ENCODE assay signal across 8 cellular contexts in genomic region chr10:89643812-89644690, GRCh38. TPM values are rescaled to one million over a fixed set of nuclear protein-coding genes. Genes with fewer than 3 reads are reported as not detected.
DNase-seq lines count a peak whose midpoint lies in the region; ATAC-seq and TF ChIP-seq lines count a peak whose summit lies in the region.

No MANE protein-coding gene starts in this region.

- peaks cover 39% of the 10 kb centered on the region for H3K4me1 Mint-ChIP-seq in neural progenitor cell

- peak overlapping the region; percentile 85 for H3K4me2 ChIP-seq in neural progenitor cell

- H3K27ac ChIP-seq in foreskin keratinocyte (peak overlapping the region; percentile 2), neural progenitor cell (peak overlapping the region; percentile 92), subcutaneous abdominal adipose tissue (ENCODE audit: low read depth, low read length) (peak overlapping the region; percentile 34)

- no peaks in the 10 kb centered on the region for H3K9me3 ChIP-seq in neural progenitor cell (ENCODE audit: low read depth)
- H3K9me3 ChIP-seq in subcutaneous abdominal adipose tissue (ENCODE audit: control insufficient read depth in 5 of 5, low read length in 5 of 5) = no peaks in the 10 kb centered on the region

- H3K4me3 Mint-ChIP-seq in neural progenitor cell = no peak overlapping the region

- peak overlapping the region; percentile 80 for H3K9ac ChIP-seq in neural progenitor cell
- peak overlapping the region; percentile 31 to 85 (median 63) for H3K9ac ChIP-seq in subcutaneous abdominal adipose tissue (ENCODE audit: low read length in 5 of 5)

- H3K36me3 Mint-ChIP-seq in neural progenitor cell = peaks cover 3% of the 10 kb centered on the region

- no peak overlapping the region for H3K27ac Mint-ChIP-seq in neural progenitor cell

- no peaks in the 10 kb centered on the region for H3K27me3 ChIP-seq in foreskin keratinocyte
- H3K27me3 ChIP-seq in neural progenitor cell = no peaks in the 10 kb centered on the region
- H3K27me3 ChIP-seq in subcutaneous abdominal adipose tissue (ENCODE audit: control insufficient read depth in 5 of 5, insufficient read depth in 4 of 5, low read length in 5 of 5) = no peaks in the 10 kb centered on the region

- H3K27me3 Mint-ChIP-seq in neural progenitor cell (ENCODE audit: insufficient read depth, low read depth) = peaks cover 2% of the 10 kb centered on the region

- H2AFZ ChIP-seq in neural progenitor cell (replicated peaks) = peak overlapping the region; percentile 56

- H4K20me1 ChIP-seq in neural progenitor cell (ENCODE audit: low read depth) = peaks cover 8% of the 10 kb centered on the region

- TF ChIP-seq CTCF in foreskin keratinocyte (conservative IDR thresholded peaks at IDR 0.05) = peak; percentile 3
- TF ChIP-seq CTCF in neural progenitor cell (IDR thresholded peaks at IDR 0.05) = peak; percentile 19

- ATAC-seq in foreskin keratinocyte = peak; percentile 91

- H3K9me3 Mint-ChIP-seq in neural progenitor cell = no peaks in the 10 kb centered on the region

- H3F3A ChIP-seq in neural progenitor cell (ENCODE audit: low read depth) = peaks cover 15% of the 10 kb centered on the region

- H3K4me3 ChIP-seq in neural progenitor cell (peak overlapping the region; percentile 71), subcutaneous abdominal adipose tissue (ENCODE audit: low read depth in 1 of 5, low read length in 5 of 5) (peak overlapping the region; percentile 72 to 91 (median 85))

- H3K79me2 ChIP-seq in neural progenitor cell (ENCODE audit: low read depth) = peaks cover 53% of the 10 kb centered on the region

- DNase-seq in ELF-1 (ENCODE audit: low read depth, low spot score) = peak; percentile 95
- peak; percentile 37 for DNase-seq in GOT3 (lab: John Stamatoyannopoulos, UW)
- peak; percentile 96 for DNase-seq in LHCN-M2 (ENCODE audit: low read depth)
- peak; percentile 87 for DNase-seq in RPMI8226
- DNase-seq in activated effector memory CD4-positive, alpha-beta T cell treated with anti-CD3 and anti-CD28 coated beads, Interleukin-2, amount 50 U/mL, for 16 hours = peak; percentile 85
- peak; percentile 95 to 98 for DNase-seq in foreskin keratinocyte
- DNase-seq in neural progenitor cell (ENCODE audit: low spot score) = peak; percentile 95

- no peaks in the 10 kb centered on the region for H3K4me1 ChIP-seq in foreskin keratinocyte
- peaks cover 29% of the 10 kb centered on the region for H3K4me1 ChIP-seq in neural progenitor cell
- H3K4me1 ChIP-seq in subcutaneous abdominal adipose tissue (ENCODE audit: control insufficient read depth in 5 of 5, insufficient read depth in 5 of 5, low read length in 5 of 5) = peaks cover 0 to 27% (median 19%) of the 10 kb centered on the region in 5 donors

- H3K36me3 ChIP-seq in neural progenitor cell (no peaks in the 10 kb centered on the region), subcutaneous abdominal adipose tissue (ENCODE audit: control insufficient read depth in 5 of 5, insufficient read depth in 5 of 5, low read length in 5 of 5) (no peaks in the 10 kb centered on the region)

RNA-seq across cellular contexts. Expression of gene PANK1, which starts 1.0 kb away (rescaled TPM):
- total RNA-seq in LHCN-M2 (2014; rRNA removed) (6.3 and 10.4 TPM in 2 replicates), foreskin keratinocyte (6.1 and 8.4 TPM in 2 replicates), neural progenitor cell (ENCODE audit: low replicate concordance) (38.0 and 49.0 TPM in 2 replicates)
- polyA plus RNA-seq in LHCN-M2 (2012) = 3.3 TPM
- 2.6 and 3.9 TPM in 2 replicates for polyA plus RNA-seq in foreskin keratinocyte

RNA-seq across cellular contexts. Expression of gene KIF20B, which starts 57.3 kb away (rescaled TPM):
- total RNA-seq in LHCN-M2 (2014; rRNA removed) (44.4 and 48.6 TPM in 2 replicates), foreskin keratinocyte (25.2 and 30.4 TPM in 2 replicates), neural progenitor cell (ENCODE audit: low replicate concordance) (44.2 and 71.5 TPM in 2 replicates)
- 3.4 TPM for polyA plus RNA-seq in LHCN-M2 (2012)
- polyA plus RNA-seq in foreskin keratinocyte = 5.7 and 7.9 TPM in 2 replicates

Comparison
In these comparisons a context has a peak if more than half of its experiments do, and no peak if none do; other contexts are left out.
1. Peak in every context shown above with its lines: DNase-seq, ATAC-seq, H3K4me3 ChIP-seq and H3K27ac ChIP-seq.
2. DNase-seq: peak in every context shown above with its lines; median percentile 96 in foreskin keratinocyte; 96 in LHCN-M2; 95 in ELF-1; 95 in neural progenitor cell; 87 in RPMI8226; 85 in activated effector memory CD4-positive, alpha-beta T cell treated with anti-CD3 and anti-CD28 coated beads, Interleukin-2, amount 50 U/mL, for 16 hours; 37 in GOT3.
3. H3K27ac ChIP-seq: peak in every context shown above with its lines; median percentile 92 in neural progenitor cell; 34 in subcutaneous abdominal adipose tissue; 2 in foreskin keratinocyte.